Comparison of ENCODE assay signal across 8 cellular contexts in the genomic region with DNA sequence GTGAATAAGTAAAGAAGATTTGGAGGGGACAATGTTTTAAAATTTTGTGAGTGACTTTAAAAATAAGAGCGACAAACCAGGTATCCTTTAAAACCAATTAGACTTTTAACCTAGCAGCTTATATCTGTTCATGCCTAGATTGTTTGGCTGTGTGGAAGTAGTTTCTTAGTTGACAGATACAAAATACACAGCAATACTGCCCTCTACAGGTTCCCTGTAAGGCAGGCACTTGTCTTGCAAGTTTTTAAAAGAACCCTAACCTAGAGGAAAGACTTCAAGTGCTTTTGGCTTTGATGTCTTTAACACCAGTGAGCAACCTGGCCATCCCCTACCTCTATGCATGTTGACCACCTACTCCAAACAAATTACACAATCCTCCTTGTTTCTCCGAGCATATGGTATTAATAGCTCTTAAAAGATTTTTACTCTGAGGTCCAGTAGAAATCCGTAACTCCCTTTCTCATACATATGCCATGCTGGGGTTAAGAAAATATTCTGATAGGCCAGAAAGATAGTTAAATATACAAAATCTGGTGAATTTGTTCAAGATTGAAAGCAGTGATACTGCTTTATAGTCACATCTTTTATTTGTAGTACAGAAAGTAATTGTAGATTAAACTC.
DNase-seq lines count a peak whose midpoint lies in the region; ATAC-seq and TF ChIP-seq lines count a peak whose summit lies in the region.

No MANE protein-coding gene starts in this region.

- no peak overlapping the region for H3K4me3 ChIP-seq in brain microvascular endothelial cell (ENCODE audit: low read depth, low read length)
- no peak overlapping the region for H3K4me3 ChIP-seq in testis

- in situ Hi-C loops in brain microvascular endothelial cell (cut with HindIII; ENCODE audit: low pct_ligation_motif_present, low sequenced_read_pairs): no loop called here

- no peaks in the 10 kb centered on the region for H3K27me3 ChIP-seq in brain microvascular endothelial cell (replicated peaks)
- no peaks in the 10 kb centered on the region for H3K27me3 ChIP-seq in testis

- ATAC-seq in GM21515 (IDR thresholded peaks at IDR 0.05; ENCODE audit: unreplicated experiment): peak; percentile 74

- H3K27ac ChIP-seq in brain microvascular endothelial cell (no peak overlapping the region), testis (no peak overlapping the region)

- peak; percentile 74 for TF ChIP-seq CTCF in brain microvascular endothelial cell (IDR thresholded peaks at IDR 0.05; ENCODE audit: low read depth, low read length, missing control alignments)
- peak; percentile 74 to 81 (median 75) for TF ChIP-seq CTCF in testis (IDR thresholded peaks at IDR 0.05)

- DNase-seq in ELF-1 (ENCODE audit: low read depth, low spot score): peak; percentile 51
- peak; percentile 55 for DNase-seq in HS-5 (ENCODE audit: low read depth)
- DNase-seq in NCI-H748 (lab: John Stamatoyannopoulos, UW; ENCODE audit: unreplicated experiment): peak; percentile 59
- peak; percentile 77 for DNase-seq in brain microvascular endothelial cell
- DNase-seq in iris pigment epithelial cell (ENCODE audit: low read depth): peak; percentile 88
- DNase-seq in testis: peak; percentile 75
- no peak for DNase-seq in T1000 (lab: John Stamatoyannopoulos, UW)

- no peak for TF ChIP-seq POLR2A in testis (IDR thresholded peaks at IDR 0.05)

- H3K9me3 ChIP-seq in testis: no peaks in the 10 kb centered on the region

- H3K4me1 ChIP-seq in testis: peaks cover 8% of the 10 kb centered on the region

- intact Hi-C loops in testis (cut with DNase I; ENCODE audit: low total_unique reads): loop anchor here (10.0 kb wide), 1 partner anchor 603 kb away; no protein-coding TSS in a partner anchor

- 39 to 48% methylated on average over 3 of the region's 3 CpGs for WGBS in testis, 2 donors

- no peaks in the 10 kb centered on the region for H3K36me3 ChIP-seq in brain microvascular endothelial cell (replicated peaks)
- no peaks in the 10 kb centered on the region for H3K36me3 ChIP-seq in testis (ENCODE audit: low read depth, missing control alignments)
